In genomic region chr6:125314019-125314581, GRCh38 we compare ENCODE assay signal across 8 cellular contexts. TPM values are rescaled to one million over a fixed set of nuclear protein-coding genes. Genes with fewer than 3 reads are reported as not detected.
A peak's percentile ranks its signal among the peaks of the same experiment; 100 is the strongest.
DNase-seq lines count a peak whose midpoint lies in the region; ATAC-seq and TF ChIP-seq lines count a peak whose summit lies in the region.

No MANE protein-coding gene starts in this region.

- DNase-seq in D341Med (ENCODE audit: low spot score) (peak; percentile 74), NCI-H2196 treated with DMSO at 0.1 percent for 48 hours (lab: John Stamatoyannopoulos, UW; ENCODE audit: unreplicated experiment) (peak; percentile 47), activated B cell treated with CpG ODN at 0.5 μM for 24 hours (no peak), epithelial cell of proximal tubule (ENCODE audit: low read depth) (no peak), middle frontal gyrus (ENCODE audit: extremely low spot score, low spot score) (peak; percentile 52), ureter (ENCODE audit: low spot score) (peak; percentile 71)

- peak; percentile 92 for ATAC-seq in GM19043 (IDR thresholded peaks at IDR 0.05; ENCODE audit: low read depth, unreplicated experiment)
- peak; percentile 72 for ATAC-seq in HG03097 (IDR thresholded peaks at IDR 0.05; ENCODE audit: low FRiP score, unreplicated experiment)
- peak; percentile 83 for ATAC-seq in activated B cell treated with CpG ODN at 0.5 μM for 24 hours (ENCODE audit: low read depth)

- H3K36me3 Mint-ChIP-seq in activated B cell treated with CpG ODN at 0.5 μM for 24 hours (ENCODE audit: low read depth): no peaks in the 10 kb centered on the region

- H3K9me3 Mint-ChIP-seq in activated B cell treated with CpG ODN at 0.5 μM for 24 hours: no peaks in the 10 kb centered on the region

- no peak overlapping the region for H3K4me3 ChIP-seq in epithelial cell of proximal tubule (ENCODE audit: low read depth, low read length)

- no peak overlapping the region for H3K4me3 Mint-ChIP-seq in activated B cell treated with CpG ODN at 0.5 μM for 24 hours

- intact Hi-C loops in activated B cell treated with CpG ODN at 0.5 μM for 24 hours (cut with micrococcal nuclease): loop anchor here (1.0 to 10.0 kb wide), 6 partner anchors 33 to 1343 kb away; partner anchors contain the start of genes HINT3 and TRMT11

- peak; percentile 70 for TF ChIP-seq CTCF in activated B cell treated with CpG ODN at 0.5 μM for 24 hours (IDR thresholded peaks at IDR 0.05)
- TF ChIP-seq CTCF in epithelial cell of proximal tubule (conservative IDR thresholded peaks at IDR 0.05; ENCODE audit: low read depth, low read length): peak; percentile 94

- peaks cover 2% of the 10 kb centered on the region for H3K4me1 Mint-ChIP-seq in activated B cell treated with CpG ODN at 0.5 μM for 24 hours

- no peak overlapping the region for H3K27ac Mint-ChIP-seq in activated B cell treated with CpG ODN at 0.5 μM for 24 hours

- POLR2A ChIA-PET in activated B cell treated with CpG ODN at 0.5 μM for 24 hours (lab: Charles Lee): no interaction called here

- H3K27me3 Mint-ChIP-seq in activated B cell treated with CpG ODN at 0.5 μM for 24 hours: peaks cover 6% of the 10 kb centered on the region

- CTCF ChIA-PET in activated B cell treated with CpG ODN at 0.5 μM for 24 hours (lab: Charles Lee): interaction anchor here (0.8 to 10.6 kb wide), 12 partner anchors 8 to 661 kb away, joined by 3 to 200 read pairs (median 3); partner anchors contain the start of gene HINT3

RNA-seq across cellular contexts. Expression of gene HDDC2, which starts 12.3 kb away (rescaled TPM):
- total RNA-seq in activated B cell treated with CpG ODN at 0.5 μM for 24 hours: 53.1 and 55.8 TPM in 2 replicates
- 66.4 and 79.7 TPM in 2 replicates for total RNA-seq in epithelial cell of proximal tubule
- total RNA-seq in ureter: 83.1 TPM

Comparison
In these comparisons a context has a peak if more than half of its experiments do, and no peak if none do; other contexts are left out.
1. DNase-seq: peak in D341Med (single experiment), NCI-H2196 treated with DMSO at 0.1 percent for 48 hours (single experiment), middle frontal gyrus (single experiment) and ureter (single experiment); none in activated B cell treated with CpG ODN at 0.5 μM for 24 hours (single experiment) and epithelial cell of proximal tubule (single experiment).
2. Peak in every context shown above with its lines, with median percentiles within 50 percentile points of each other: ATAC-seq.